Comparison of ENCODE assay signal across 25 cellular contexts in genomic region chr12:33653362-33653761, GRCh38.
A peak's percentile ranks its signal among the peaks of the same experiment; 100 is the strongest.
DNase-seq lines count a peak whose midpoint lies in the region; ATAC-seq, FAIRE-seq and TF ChIP-seq lines count a peak whose summit lies in the region.
"Had no signal": no experiment of that assay in that cellular context is flagged by ENCODE, and none has a peak within 500 bp of the region (broad histone marks: within the 10 kb centered on the region; RNA-seq: fewer than 3 reads in every experiment).

No MANE protein-coding gene starts in this region.

- no peak for TF ChIP-seq POLR2A in K562 (conservative IDR thresholded peaks at IDR 0.05)

- intact Hi-C loops in K562 (cut with micrococcal nuclease) = no loop called here

- no peak for TF ChIP-seq RAD21 in K562 (CRISPR knock-in tag; conservative IDR thresholded peaks at IDR 0.05 in 1 of 2, IDR thresholded peaks at IDR 0.05 in 1 of 2)

- H3K4me2 ChIP-seq in K562 (ENCODE audit: insufficient read depth, low read length) = no peak overlapping the region

- peak; percentile 68 for FAIRE-seq in K562 (lab: Jason Lieb, UNC)
- FAIRE-seq: A204.1, D721Med, GM12878, GM12892, GM18507 had no signal

- H3K79me2 ChIP-seq in K562 (ENCODE audit: control insufficient read depth, insufficient read depth, low read length) = no peaks in the 10 kb centered on the region

- DNase-seq in LHCN-M2 (ENCODE audit: low read depth) (peak; percentile 28), M059J (ENCODE audit: low read depth) (peak; percentile 26), OCI-M1 (lab: John Stamatoyannopoulos, UW) (peak; percentile 46), K562 (ENCODE audit: extremely low read depth in 1 of 4, low spot score in 3 of 4) (peak; percentile 10 to 45 (median 12)), T1000 (lab: John Stamatoyannopoulos, UW) (no peak), DMS53 treated with DMSO at 0.1 percent for 48 hours (lab: John Stamatoyannopoulos, UW; ENCODE audit: unreplicated experiment) (no peak), AG08395 (ENCODE audit: low spot score) (no peak)
- DNase-seq: 8988T; ACHN; AML-193; Caco-2; Calu3; CD4-positive, alpha-beta T cell; CD8-positive, alpha-beta T cell; DMS79; DND-41; EL; GDM1 had no signal

- H3K27ac ChIP-seq in K562 (ENCODE audit: extremely low read depth, low read depth, low read length) = no peak overlapping the region
- H3K27ac ChIP-seq: C4-2B had no signal

- peaks cover 3% of the 10 kb centered on the region; the same call in 1 of the 2 replicates for H3K9me3 ChIP-seq in K562 (replicated peaks; ENCODE audit: control insufficient read depth, insufficient read depth, low read depth, low read length)
- H3K9me3 ChIP-seq: Caco-2 had no signal

- H3K9me1 ChIP-seq in K562 (ENCODE audit: control insufficient read depth, insufficient read depth, low read length) = no peaks in the 10 kb centered on the region

- POLR2A ChIA-PET in K562 (lab: Yijun Ruan, JAX) = no interaction called here

- no peaks in the 10 kb centered on the region; a peak in 1 of 5 replicates for H3K4me1 ChIP-seq in K562 (replicated peaks in 1 of 2; ENCODE audit: control insufficient read depth in 2 of 2, insufficient read depth in 2 of 2, low read length in 2 of 2)
- H3K4me1 ChIP-seq: Caco-2 had no signal

- TF ChIP-seq CTCF in K562 (IDR thresholded peaks at IDR 0.05 in 2 of 3, conservative IDR thresholded peaks at IDR 0.05 in 1 of 3; ENCODE audit: insufficient read depth in 2 of 3, low read depth in 1 of 3, low read length in 3 of 3) = no peak

- H3K27me3 ChIP-seq in K562 (ENCODE audit: control insufficient read depth in 2 of 2, insufficient read depth in 2 of 2, low read length in 2 of 2) = no peaks in the 10 kb centered on the region
- H3K27me3 ChIP-seq: BLaER1 treated with 17β-estradiol and CSF1 and Interleukin-3, amounts not matched to agents 10 nM and 100 nM had no signal

- no peak overlapping the region for H2AFZ ChIP-seq in K562 (ENCODE audit: low read depth, low read length)

- 64% methylated on average over 3 of the region's 3 CpGs for whole genome bisulfite sequencing in K562 (ENCODE audit: insufficient coverage, low coverage, missing lambda C conversion rate)

- TF ChIP-seq EP300 in K562 (IDR thresholded peaks at IDR 0.05; ENCODE audit: low read length) = no peak; the same call in 1 of the 2 replicates

- CTCF ChIA-PET in K562 (lab: Yijun Ruan, JAX; ENCODE audit: low intra/inter-chr PET ratio) = no interaction called here

- H3K9ac ChIP-seq in K562 (ENCODE audit: insufficient read depth in 1 of 2, low read depth in 2 of 2, low read length in 2 of 2) = no peak overlapping the region
- H3K9ac ChIP-seq: BLaER1 treated with 17β-estradiol and CSF1 and Interleukin-3, amounts not matched to agents 10 nM and 100 nM had no signal

- H3K4me3 ChIP-seq in K562 = no peak overlapping the region
- H3K4me3 ChIP-seq: GM12878 had no signal

- no peaks in the 10 kb centered on the region for H4K20me1 ChIP-seq in K562 (replicated peaks; ENCODE audit: control insufficient read depth, insufficient read depth, low read length)
- H4K20me1 ChIP-seq: BLaER1 treated with 17β-estradiol and CSF1 and Interleukin-3, amounts not matched to agents 10 nM and 100 nM had no signal

- ATAC-seq in K562 = no peak
- ATAC-seq: CD8-positive, alpha-beta T cell; GM12878 had no signal

- in situ Hi-C loops in K562 (cut with MboI) = no loop called here

- no peaks in the 10 kb centered on the region for H3K36me3 ChIP-seq in K562 (ENCODE audit: control insufficient read depth, insufficient read depth, low read length)

- no TSS peak for BruUV-seq in K562 (replicated peaks; lab: Mats Ljungman, UMichigan)

TF ChIP-seq in K562, 482 proteins besides CTCF, POLR2A, EP300 and RAD21 (continues in another document):
- TF ChIP-seq TRIM24 (IDR thresholded peaks at IDR 0.05) = peak in 1 of 2 experiments; percentile 20; a peak in 1 of 4 replicates
- TF ChIP-seq ARNT (IDR thresholded peaks at IDR 0.05) = no peak
- peak; percentile 50 for TF ChIP-seq DPF2 (IDR thresholded peaks at IDR 0.05)
- TF ChIP-seq MIER1 (IDR thresholded peaks at IDR 0.05; ENCODE audit: low read depth) = no peak
- peak; percentile 68 for TF ChIP-seq ATF3 (IDR thresholded peaks at IDR 0.05)
- TF ChIP-seq ATF3 (CRISPR knock-in tag; conservative IDR thresholded peaks at IDR 0.05) = no peak
- no peak for TF ChIP-seq USF1 (CRISPR knock-in tag; IDR thresholded peaks at IDR 0.05)
- TF ChIP-seq TCF3 (CRISPR knock-in tag; IDR thresholded peaks at IDR 0.05) = peak; percentile 71
- no peak for TF ChIP-seq RUNX1 (IDR thresholded peaks at IDR 0.05; ENCODE audit: low read depth)
- TF ChIP-seq MTA3 (IDR thresholded peaks at IDR 0.05; ENCODE audit: borderline replicate concordance) = no peak
- no peak for TF ChIP-seq HES1 (IDR thresholded peaks at IDR 0.05; ENCODE audit: low read depth)
- TF ChIP-seq CBX1 (IDR thresholded peaks at IDR 0.05; ENCODE audit: low read depth) = no peak
- TF ChIP-seq RBM22 (IDR thresholded peaks at IDR 0.05; ENCODE audit: low read depth, low read length, poor library complexity, severe bottlenecking) = no peak
- no peak for TF ChIP-seq ZNF23 (CRISPR knock-in tag; IDR thresholded peaks at IDR 0.05)
- no peak for TF ChIP-seq ZNF79 (CRISPR knock-in tag; IDR thresholded peaks at IDR 0.05; ENCODE audit: low read depth)
- no peak for TF ChIP-seq HDAC3 (IDR thresholded peaks at IDR 0.05; ENCODE audit: borderline replicate concordance, partially characterized antibody)
- no peak for TF ChIP-seq ZNF398 (CRISPR knock-in tag; IDR thresholded peaks at IDR 0.05)
- TF ChIP-seq ZNF184 (CRISPR knock-in tag; IDR thresholded peaks at IDR 0.05) = no peak
- no peak for TF ChIP-seq ZNF316 (IDR thresholded peaks at IDR 0.05)
- TF ChIP-seq ZNF431 (CRISPR knock-in tag; IDR thresholded peaks at IDR 0.05) = no peak
- no peak for TF ChIP-seq ELF2 (CRISPR knock-in tag; IDR thresholded peaks at IDR 0.05)
- peak; percentile 71 for TF ChIP-seq FOSL1 (tag; conservative IDR thresholded peaks at IDR 0.05)
- TF ChIP-seq ZNF253 (CRISPR knock-in tag; conservative IDR thresholded peaks at IDR 0.05) = no peak
- peak; percentile 71 for TF ChIP-seq ARID1B (IDR thresholded peaks at IDR 0.05)
- TF ChIP-seq HDAC8 (tag; IDR thresholded peaks at IDR 0.05) = no peak
- no peak for TF ChIP-seq MCM2 (IDR thresholded peaks at IDR 0.05; ENCODE audit: low read depth)
- TF ChIP-seq CHAMP1 (IDR thresholded peaks at IDR 0.05) = no peak
- TF ChIP-seq TCF7L2 (IDR thresholded peaks at IDR 0.05; ENCODE audit: low read depth, low read length) = no peak
- no peak for TF ChIP-seq SP2 (IDR thresholded peaks at IDR 0.05; ENCODE audit: extremely low read depth, low read depth, low read length, poor library complexity, severe bottlenecking)

Comparison
In these comparisons a context has a peak if more than half of its experiments do, and no peak if none do; other contexts are left out.
1. DNase-seq: peak in LHCN-M2 (single experiment), M059J (single experiment), OCI-M1 (single experiment) and K562 (4 of 4); none in T1000 (single experiment), DMS53 treated with DMSO at 0.1 percent for 48 hours (single experiment) and AG08395 (single experiment).